In genomic region chr13:72781461-72782439, GRCh38 we compare ENCODE assay signal across 8 cellular contexts. TPM values are rescaled to one million over a fixed set of nuclear protein-coding genes. Genes with fewer than 3 reads are reported as not detected.
DNase-seq lines count a peak whose midpoint lies in the region; ATAC-seq and TF ChIP-seq lines count a peak whose summit lies in the region.

DIS3 (minus strand) TSS chr13:72781900; CDS start chr13:72781832, 68 bp downstream.
A gene with protein sequence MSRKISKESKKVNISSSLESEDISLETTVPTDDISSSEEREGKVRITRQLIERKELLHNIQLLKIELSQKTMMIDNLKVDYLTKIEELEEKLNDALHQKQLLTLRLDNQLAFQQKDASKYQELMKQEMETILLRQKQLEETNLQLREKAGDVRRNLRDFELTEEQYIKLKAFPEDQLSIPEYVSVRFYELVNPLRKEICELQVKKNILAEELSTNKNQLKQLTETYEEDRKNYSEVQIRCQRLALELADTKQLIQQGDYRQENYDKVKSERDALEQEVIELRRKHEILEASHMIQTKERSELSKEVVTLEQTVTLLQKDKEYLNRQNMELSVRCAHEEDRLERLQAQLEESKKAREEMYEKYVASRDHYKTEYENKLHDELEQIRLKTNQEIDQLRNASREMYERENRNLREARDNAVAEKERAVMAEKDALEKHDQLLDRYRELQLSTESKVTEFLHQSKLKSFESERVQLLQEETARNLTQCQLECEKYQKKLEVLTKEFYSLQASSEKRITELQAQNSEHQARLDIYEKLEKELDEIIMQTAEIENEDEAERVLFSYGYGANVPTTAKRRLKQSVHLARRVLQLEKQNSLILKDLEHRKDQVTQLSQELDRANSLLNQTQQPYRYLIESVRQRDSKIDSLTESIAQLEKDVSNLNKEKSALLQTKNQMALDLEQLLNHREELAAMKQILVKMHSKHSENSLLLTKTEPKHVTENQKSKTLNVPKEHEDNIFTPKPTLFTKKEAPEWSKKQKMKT (plus strand): TSS chr13:72782133. CDS start chr13:72783470, 1,337 bp downstream.

- H3K9me3 ChIP-seq in AG04450 (ENCODE audit: control insufficient read depth, insufficient read depth, low read length) = no peaks in the 10 kb centered on the region
- no peaks in the 10 kb centered on the region for H3K9me3 ChIP-seq in breast epithelium
- no peaks in the 10 kb centered on the region for H3K9me3 ChIP-seq in iPS-20b (ENCODE audit: insufficient read depth, low read depth, low read length)

- TF ChIP-seq CTCF in AG04450 (IDR thresholded peaks at IDR 0.05; ENCODE audit: low read depth, low read length) = peak; percentile 18; the same call in 1 of the 2 replicates
- TF ChIP-seq CTCF in VCaP (conservative IDR thresholded peaks at IDR 0.05) = no peak
- TF ChIP-seq CTCF in breast epithelium (IDR thresholded peaks at IDR 0.05) = no peak

- H3K9ac ChIP-seq in iPS-20b (ENCODE audit: low read depth, low read length) = peak within 1 kb of the TSS; percentile 95

- ATAC-seq in GM18870 (IDR thresholded peaks at IDR 0.05; ENCODE audit: unreplicated experiment) = peak; percentile 98
- ATAC-seq in HG03135 (IDR thresholded peaks at IDR 0.05; ENCODE audit: unreplicated experiment) = peak; percentile 97

- H3K27ac ChIP-seq in AG04450 (ENCODE audit: low read depth, low read length) (peak within 1 kb of the TSS; percentile 70), VCaP (peak within 1 kb of the TSS; percentile 68), breast epithelium (peak within 1 kb of the TSS; percentile 87 to 94), iPS-20b (ENCODE audit: low read length) (peak within 1 kb of the TSS; percentile 65), skin epidermis (peak within 1 kb of the TSS; percentile 69 to 96 (median 90))

- DNase-seq in AG04450 (ENCODE audit: low read depth, low spot score) (peak; percentile 96), NCI-H2196 treated with DMSO at 0.1 percent for 48 hours (lab: John Stamatoyannopoulos, UW; ENCODE audit: unreplicated experiment) (peak; percentile 79), breast epithelium (ENCODE audit: low spot score in 2 of 2) (peak; percentile 95 to 96)

- POLR2A ChIA-PET in AG04450 (lab: Yijun Ruan, JAX) = interaction anchor here (1.0 kb wide), 1 partner anchor 11 kb away, joined by 4 read pairs; no protein-coding TSS in a partner anchor

- H3K4me1 ChIP-seq in breast epithelium (peaks cover 4 to 5% of the 10 kb centered on the region in 2 donors), iPS-20b (ENCODE audit: insufficient read depth, low read length) (peaks cover 12% of the 10 kb centered on the region)

- H3K36me3 ChIP-seq in breast epithelium (no peaks in the 10 kb centered on the region), iPS-20b (ENCODE audit: insufficient read depth, low read depth, low read length) (peaks cover 38% of the 10 kb centered on the region)

- intact Hi-C loops in breast epithelium (cut with DNase I; ENCODE audit: low total_unique reads) = no loop called here

- TF ChIP-seq POLR2A in breast epithelium (IDR thresholded peaks at IDR 0.05) = peak; percentile 26

- CTCF ChIA-PET in AG04450 (lab: Charles Lee) = interaction anchor here (0.6 kb wide), 1 partner anchor 26 kb away, joined by 3 read pairs; no protein-coding TSS in a partner anchor

- H3K4me3 ChIP-seq in AG04450 (ENCODE audit: low read depth, low read length) (peak within 1 kb of the TSS; percentile 97), breast epithelium (peak within 1 kb of the TSS; percentile 87 to 94 (median 89)), iPS-20b (ENCODE audit: low read length) (peak within 1 kb of the TSS; percentile 95), skin epidermis (peak within 1 kb of the TSS; percentile 71 to 100 (median 94))

- H3K27me3 ChIP-seq in AG04450 (ENCODE audit: control insufficient read depth, insufficient read depth, low read length) = no peaks in the 10 kb centered on the region
- H3K27me3 ChIP-seq in breast epithelium = no peaks in the 10 kb centered on the region
- no peaks in the 10 kb centered on the region for H3K27me3 ChIP-seq in iPS-20b (ENCODE audit: insufficient read depth, low read length)

RNA-seq across cellular contexts. Expression of gene DIS3, which starts in this region (rescaled TPM):
- 31.8 and 42.3 TPM in 2 replicates for polyA plus RNA-seq in AG04450 (2011; rRNA removed)
- 18.5 and 29.1 TPM in 2 replicates for polyA minus RNA-seq in AG04450 (2011; rRNA and poly(A)+ RNA removed)
- total RNA-seq in breast epithelium = 10 to 100 TPM; 26.9 to 36.6 (median 35.7) TPM

RNA-seq across cellular contexts. Expression of the second gene that starts in this region (rescaled TPM):
- 8.1 and 11.9 TPM in 2 replicates for polyA plus RNA-seq in AG04450 (2011; rRNA removed)
- 11.6 and 16.6 TPM in 2 replicates for polyA minus RNA-seq in AG04450 (2011; rRNA and poly(A)+ RNA removed)
- total RNA-seq in breast epithelium = 10 to 100 TPM; 22.2 to 39.7 (median 26.5) TPM

Comparison
In these comparisons a context has a peak if more than half of its experiments do, and no peak if none do; other contexts are left out.
1. Peak in every context shown above with its lines: DNase-seq, ATAC-seq, H3K4me3 ChIP-seq and H3K27ac ChIP-seq.